ENCODE assay signal across 2 cellular contexts in the genomic region with DNA sequence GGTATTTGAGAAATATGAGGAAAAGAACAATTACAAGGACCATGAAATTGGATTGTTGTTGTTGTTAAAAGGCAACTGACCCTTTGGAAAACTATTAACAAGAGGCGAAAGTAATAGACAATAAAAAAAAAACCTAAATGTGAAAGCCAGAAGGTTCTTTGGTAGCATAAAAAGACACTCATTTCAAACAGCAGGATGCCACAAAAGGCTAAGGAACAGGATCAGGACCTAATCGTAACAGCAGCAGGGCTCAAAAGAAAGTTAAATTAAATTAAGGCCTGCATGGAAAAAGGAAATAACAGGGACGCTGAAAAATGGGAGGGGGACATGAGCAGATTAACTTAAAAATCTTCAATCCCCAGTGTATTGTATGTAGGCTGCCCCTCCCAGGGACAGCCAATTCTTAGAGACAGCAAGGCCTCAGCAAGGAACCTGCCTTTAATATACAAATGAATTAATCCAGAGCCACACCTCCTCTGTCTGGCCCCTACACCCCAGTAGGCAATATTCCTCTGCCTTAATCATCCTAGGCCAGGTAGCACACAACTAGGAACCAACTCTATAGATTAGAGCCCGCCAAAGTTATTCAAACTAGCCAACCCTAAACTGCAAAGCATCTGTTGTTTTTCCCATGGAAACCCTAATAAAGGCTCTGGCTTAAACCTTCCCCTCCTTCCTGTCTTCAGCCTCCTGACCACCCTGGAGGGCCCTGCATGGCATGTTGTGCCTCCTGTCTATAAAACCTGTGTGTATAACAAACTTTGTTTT.
TF ChIP-seq lines count a peak whose summit lies in the region.

No MANE protein-coding gene starts in this region.

TF ChIP-seq in K562, 482 proteins besides CTCF, POLR2A, EP300 and RAD21:
- TF ChIP-seq HMG20B (CRISPR knock-in tag; IDR thresholded peaks at IDR 0.05) (no peak), MYBL2 (IDR thresholded peaks at IDR 0.05; ENCODE audit: low read depth) (no peak), MYBL2 (CRISPR knock-in tag; IDR thresholded peaks at IDR 0.05; ENCODE audit: borderline replicate concordance) (no peak)

TF ChIP-seq in HepG2, 621 proteins besides CTCF, POLR2A, EP300 and RAD21:
- TF ChIP-seq TGIF2 (CRISPR knock-in tag; IDR thresholded peaks at IDR 0.05) (no peak), ZKSCAN1 (IDR thresholded peaks at IDR 0.05; ENCODE audit: low read length) (no peak), ZFP41 (CRISPR knock-in tag; IDR thresholded peaks at IDR 0.05; ENCODE audit: borderline replicate concordance) (0 out of 2 replicates have a peak, but pooled peaks have one; percentile 1), ZBTB3 (CRISPR knock-in tag; IDR thresholded peaks at IDR 0.05; ENCODE audit: borderline replicate concordance, low read depth) (no peak), NFATC3 (CRISPR knock-in tag; IDR thresholded peaks at IDR 0.05) (no peak), ZNF496 (CRISPR knock-in tag; IDR thresholded peaks at IDR 0.05; ENCODE audit: insufficient replicate concordance) (no peak), RBM22 (optimal IDR thresholded peaks at IDR 0.05; ENCODE audit: low read length) (peak; percentile 11), MYC (CRISPR knock-in tag; IDR thresholded peaks at IDR 0.05; ENCODE audit: borderline replicate concordance) (no peak), PHB2 (IDR thresholded peaks at IDR 0.05; ENCODE audit: partially characterized antibody) (no peak), NCOA5 (CRISPR knock-in tag; IDR thresholded peaks at IDR 0.05) (no peak), POGZ (CRISPR knock-in tag; IDR thresholded peaks at IDR 0.05) (no peak), THYN1 (CRISPR knock-in tag; IDR thresholded peaks at IDR 0.05; ENCODE audit: borderline replicate concordance, low read depth) (0 out of 2 replicates have a peak, but pooled peaks have one; percentile 25)
- TF ChIP-seq, protein P1, sequence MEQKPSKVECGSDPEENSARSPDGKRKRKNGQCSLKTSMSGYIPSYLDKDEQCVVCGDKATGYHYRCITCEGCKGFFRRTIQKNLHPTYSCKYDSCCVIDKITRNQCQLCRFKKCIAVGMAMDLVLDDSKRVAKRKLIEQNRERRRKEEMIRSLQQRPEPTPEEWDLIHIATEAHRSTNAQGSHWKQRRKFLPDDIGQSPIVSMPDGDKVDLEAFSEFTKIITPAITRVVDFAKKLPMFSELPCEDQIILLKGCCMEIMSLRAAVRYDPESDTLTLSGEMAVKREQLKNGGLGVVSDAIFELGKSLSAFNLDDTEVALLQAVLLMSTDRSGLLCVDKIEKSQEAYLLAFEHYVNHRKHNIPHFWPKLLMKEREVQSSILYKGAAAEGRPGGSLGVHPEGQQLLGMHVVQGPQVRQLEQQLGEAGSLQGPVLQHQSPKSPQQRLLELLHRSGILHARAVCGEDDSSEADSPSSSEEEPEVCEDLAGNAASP (CRISPR knock-in tag; IDR thresholded peaks at IDR 0.05; ENCODE audit: borderline replicate concordance): no peak
- TF ChIP-seq, protein P2, sequence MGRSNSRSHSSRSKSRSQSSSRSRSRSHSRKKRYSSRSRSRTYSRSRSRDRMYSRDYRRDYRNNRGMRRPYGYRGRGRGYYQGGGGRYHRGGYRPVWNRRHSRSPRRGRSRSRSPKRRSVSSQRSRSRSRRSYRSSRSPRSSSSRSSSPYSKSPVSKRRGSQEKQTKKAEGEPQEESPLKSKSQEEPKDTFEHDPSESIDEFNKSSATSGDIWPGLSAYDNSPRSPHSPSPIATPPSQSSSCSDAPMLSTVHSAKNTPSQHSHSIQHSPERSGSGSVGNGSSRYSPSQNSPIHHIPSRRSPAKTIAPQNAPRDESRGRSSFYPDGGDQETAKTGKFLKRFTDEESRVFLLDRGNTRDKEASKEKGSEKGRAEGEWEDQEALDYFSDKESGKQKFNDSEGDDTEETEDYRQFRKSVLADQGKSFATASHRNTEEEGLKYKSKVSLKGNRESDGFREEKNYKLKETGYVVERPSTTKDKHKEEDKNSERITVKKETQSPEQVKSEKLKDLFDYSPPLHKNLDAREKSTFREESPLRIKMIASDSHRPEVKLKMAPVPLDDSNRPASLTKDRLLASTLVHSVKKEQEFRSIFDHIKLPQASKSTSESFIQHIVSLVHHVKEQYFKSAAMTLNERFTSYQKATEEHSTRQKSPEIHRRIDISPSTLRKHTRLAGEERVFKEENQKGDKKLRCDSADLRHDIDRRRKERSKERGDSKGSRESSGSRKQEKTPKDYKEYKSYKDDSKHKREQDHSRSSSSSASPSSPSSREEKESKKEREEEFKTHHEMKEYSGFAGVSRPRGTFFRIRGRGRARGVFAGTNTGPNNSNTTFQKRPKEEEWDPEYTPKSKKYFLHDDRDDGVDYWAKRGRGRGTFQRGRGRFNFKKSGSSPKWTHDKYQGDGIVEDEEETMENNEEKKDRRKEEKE (IDR thresholded peaks at IDR 0.05): no peak
- TF ChIP-seq, protein P3, sequence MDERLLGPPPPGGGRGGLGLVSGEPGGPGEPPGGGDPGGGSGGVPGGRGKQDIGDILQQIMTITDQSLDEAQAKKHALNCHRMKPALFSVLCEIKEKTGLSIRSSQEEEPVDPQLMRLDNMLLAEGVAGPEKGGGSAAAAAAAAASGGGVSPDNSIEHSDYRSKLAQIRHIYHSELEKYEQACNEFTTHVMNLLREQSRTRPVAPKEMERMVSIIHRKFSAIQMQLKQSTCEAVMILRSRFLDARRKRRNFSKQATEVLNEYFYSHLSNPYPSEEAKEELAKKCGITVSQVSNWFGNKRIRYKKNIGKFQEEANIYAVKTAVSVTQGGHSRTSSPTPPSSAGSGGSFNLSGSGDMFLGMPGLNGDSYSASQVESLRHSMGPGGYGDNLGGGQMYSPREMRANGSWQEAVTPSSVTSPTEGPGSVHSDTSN (CRISPR knock-in tag; IDR thresholded peaks at IDR 0.05): no peak
- TF ChIP-seq, protein P4, sequence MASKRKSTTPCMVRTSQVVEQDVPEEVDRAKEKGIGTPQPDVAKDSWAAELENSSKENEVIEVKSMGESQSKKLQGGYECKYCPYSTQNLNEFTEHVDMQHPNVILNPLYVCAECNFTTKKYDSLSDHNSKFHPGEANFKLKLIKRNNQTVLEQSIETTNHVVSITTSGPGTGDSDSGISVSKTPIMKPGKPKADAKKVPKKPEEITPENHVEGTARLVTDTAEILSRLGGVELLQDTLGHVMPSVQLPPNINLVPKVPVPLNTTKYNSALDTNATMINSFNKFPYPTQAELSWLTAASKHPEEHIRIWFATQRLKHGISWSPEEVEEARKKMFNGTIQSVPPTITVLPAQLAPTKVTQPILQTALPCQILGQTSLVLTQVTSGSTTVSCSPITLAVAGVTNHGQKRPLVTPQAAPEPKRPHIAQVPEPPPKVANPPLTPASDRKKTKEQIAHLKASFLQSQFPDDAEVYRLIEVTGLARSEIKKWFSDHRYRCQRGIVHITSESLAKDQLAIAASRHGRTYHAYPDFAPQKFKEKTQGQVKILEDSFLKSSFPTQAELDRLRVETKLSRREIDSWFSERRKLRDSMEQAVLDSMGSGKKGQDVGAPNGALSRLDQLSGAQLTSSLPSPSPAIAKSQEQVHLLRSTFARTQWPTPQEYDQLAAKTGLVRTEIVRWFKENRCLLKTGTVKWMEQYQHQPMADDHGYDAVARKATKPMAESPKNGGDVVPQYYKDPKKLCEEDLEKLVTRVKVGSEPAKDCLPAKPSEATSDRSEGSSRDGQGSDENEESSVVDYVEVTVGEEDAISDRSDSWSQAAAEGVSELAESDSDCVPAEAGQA (IDR thresholded peaks at IDR 0.05; ENCODE audit: low read depth): no peak
- TF ChIP-seq, protein P4 (CRISPR knock-in tag; IDR thresholded peaks at IDR 0.05; ENCODE audit: borderline replicate concordance): no peak
- TF ChIP-seq, protein P5, sequence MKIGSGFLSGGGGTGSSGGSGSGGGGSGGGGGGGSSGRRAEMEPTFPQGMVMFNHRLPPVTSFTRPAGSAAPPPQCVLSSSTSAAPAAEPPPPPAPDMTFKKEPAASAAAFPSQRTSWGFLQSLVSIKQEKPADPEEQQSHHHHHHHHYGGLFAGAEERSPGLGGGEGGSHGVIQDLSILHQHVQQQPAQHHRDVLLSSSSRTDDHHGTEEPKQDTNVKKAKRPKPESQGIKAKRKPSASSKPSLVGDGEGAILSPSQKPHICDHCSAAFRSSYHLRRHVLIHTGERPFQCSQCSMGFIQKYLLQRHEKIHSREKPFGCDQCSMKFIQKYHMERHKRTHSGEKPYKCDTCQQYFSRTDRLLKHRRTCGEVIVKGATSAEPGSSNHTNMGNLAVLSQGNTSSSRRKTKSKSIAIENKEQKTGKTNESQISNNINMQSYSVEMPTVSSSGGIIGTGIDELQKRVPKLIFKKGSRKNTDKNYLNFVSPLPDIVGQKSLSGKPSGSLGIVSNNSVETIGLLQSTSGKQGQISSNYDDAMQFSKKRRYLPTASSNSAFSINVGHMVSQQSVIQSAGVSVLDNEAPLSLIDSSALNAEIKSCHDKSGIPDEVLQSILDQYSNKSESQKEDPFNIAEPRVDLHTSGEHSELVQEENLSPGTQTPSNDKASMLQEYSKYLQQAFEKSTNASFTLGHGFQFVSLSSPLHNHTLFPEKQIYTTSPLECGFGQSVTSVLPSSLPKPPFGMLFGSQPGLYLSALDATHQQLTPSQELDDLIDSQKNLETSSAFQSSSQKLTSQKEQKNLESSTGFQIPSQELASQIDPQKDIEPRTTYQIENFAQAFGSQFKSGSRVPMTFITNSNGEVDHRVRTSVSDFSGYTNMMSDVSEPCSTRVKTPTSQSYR (CRISPR knock-in tag; IDR thresholded peaks at IDR 0.05; ENCODE audit: borderline replicate concordance): no peak
- TF ChIP-seq, protein P6, sequence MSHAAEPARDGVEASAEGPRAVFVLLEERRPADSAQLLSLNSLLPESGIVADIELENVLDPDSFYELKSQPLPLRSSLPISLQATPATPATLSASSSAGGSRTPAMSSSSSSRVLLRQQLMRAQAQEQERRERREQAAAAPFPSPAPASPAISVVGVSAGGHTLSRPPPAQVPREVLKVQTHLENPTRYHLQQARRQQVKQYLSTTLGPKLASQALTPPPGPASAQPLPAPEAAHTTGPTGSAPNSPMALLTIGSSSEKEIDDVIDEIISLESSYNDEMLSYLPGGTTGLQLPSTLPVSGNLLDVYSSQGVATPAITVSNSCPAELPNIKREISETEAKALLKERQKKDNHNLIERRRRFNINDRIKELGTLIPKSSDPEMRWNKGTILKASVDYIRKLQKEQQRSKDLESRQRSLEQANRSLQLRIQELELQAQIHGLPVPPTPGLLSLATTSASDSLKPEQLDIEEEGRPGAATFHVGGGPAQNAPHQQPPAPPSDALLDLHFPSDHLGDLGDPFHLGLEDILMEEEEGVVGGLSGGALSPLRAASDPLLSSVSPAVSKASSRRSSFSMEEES (CRISPR knock-in tag; IDR thresholded peaks at IDR 0.05): no peak
- TF ChIP-seq, protein P7, sequence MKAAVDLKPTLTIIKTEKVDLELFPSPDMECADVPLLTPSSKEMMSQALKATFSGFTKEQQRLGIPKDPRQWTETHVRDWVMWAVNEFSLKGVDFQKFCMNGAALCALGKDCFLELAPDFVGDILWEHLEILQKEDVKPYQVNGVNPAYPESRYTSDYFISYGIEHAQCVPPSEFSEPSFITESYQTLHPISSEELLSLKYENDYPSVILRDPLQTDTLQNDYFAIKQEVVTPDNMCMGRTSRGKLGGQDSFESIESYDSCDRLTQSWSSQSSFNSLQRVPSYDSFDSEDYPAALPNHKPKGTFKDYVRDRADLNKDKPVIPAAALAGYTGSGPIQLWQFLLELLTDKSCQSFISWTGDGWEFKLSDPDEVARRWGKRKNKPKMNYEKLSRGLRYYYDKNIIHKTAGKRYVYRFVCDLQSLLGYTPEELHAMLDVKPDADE (CRISPR knock-in tag; IDR thresholded peaks at IDR 0.05): no peak
- TF ChIP-seq, protein P8, sequence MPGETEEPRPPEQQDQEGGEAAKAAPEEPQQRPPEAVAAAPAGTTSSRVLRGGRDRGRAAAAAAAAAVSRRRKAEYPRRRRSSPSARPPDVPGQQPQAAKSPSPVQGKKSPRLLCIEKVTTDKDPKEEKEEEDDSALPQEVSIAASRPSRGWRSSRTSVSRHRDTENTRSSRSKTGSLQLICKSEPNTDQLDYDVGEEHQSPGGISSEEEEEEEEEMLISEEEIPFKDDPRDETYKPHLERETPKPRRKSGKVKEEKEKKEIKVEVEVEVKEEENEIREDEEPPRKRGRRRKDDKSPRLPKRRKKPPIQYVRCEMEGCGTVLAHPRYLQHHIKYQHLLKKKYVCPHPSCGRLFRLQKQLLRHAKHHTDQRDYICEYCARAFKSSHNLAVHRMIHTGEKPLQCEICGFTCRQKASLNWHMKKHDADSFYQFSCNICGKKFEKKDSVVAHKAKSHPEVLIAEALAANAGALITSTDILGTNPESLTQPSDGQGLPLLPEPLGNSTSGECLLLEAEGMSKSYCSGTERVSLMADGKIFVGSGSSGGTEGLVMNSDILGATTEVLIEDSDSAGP (CRISPR knock-in tag; IDR thresholded peaks at IDR 0.05; ENCODE audit: borderline replicate concordance): no peak
